Comparison of ENCODE assay signal across 31 cellular contexts in the genomic region with DNA sequence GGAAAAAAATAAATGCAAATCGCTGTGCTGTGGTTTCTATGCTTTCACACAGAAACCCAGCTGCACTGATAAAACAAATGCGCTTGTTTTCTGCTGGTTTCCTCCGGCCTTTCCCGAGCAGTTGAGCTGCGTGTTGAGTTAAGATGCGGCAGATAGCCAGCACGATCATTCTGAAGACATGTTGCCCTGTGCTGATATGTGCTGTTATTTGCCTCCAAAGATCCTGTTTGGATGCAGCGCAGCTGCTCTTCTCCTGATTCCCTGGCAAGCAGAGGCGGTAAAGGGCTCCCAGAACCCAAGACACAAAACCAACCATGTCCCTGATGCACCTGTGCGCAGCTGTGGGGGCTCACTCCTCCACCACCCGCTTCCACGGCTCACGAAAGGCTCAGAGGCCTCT.
DNase-seq lines count a peak whose midpoint lies in the region; ATAC-seq and TF ChIP-seq lines count a peak whose summit lies in the region.
"Had no signal": no experiment of that assay in that cellular context is flagged by ENCODE, and none has a peak within 500 bp of the region (broad histone marks: within the 10 kb centered on the region; RNA-seq: fewer than 3 reads in every experiment).

No MANE protein-coding gene starts in this region.

- BruUV-seq in OCI-LY7 (replicated peaks; lab: Mats Ljungman, UMichigan) = no TSS peak

- DNase-seq in OCI-LY7 (ENCODE audit: low spot score) (peak; percentile 48), dorsolateral prefrontal cortex (peak in 4 of 10 donors; percentile 11 to 62 (median 60)), pons (ENCODE audit: low spot score) (peak; percentile 87)
- DNase-seq in activated CD4-positive, alpha-beta T cell treated with anti-CD3 and anti-CD28 coated beads for 48 hours = no peak
- DNase-seq: activated CD4-positive, alpha-beta T cell treated with anti-CD3 and anti-CD28 coated beads for 36 hours; activated CD8-positive, alpha-beta T cell treated with anti-CD3 and anti-CD28 coated beads, Interleukin-2, amount 10 ng/mL, durations not matched to agents 7 days and 5 days; aorta; CD4-positive, alpha-beta memory T cell; effector memory CD8-positive, alpha-beta T cell; glutamatergic neuron; KBM-7; naive thymus-derived CD8-positive, alpha-beta T cell; NCI-H1105 treated with DMSO at 0.1 percent for 48 hours; NCI-H1930; psoas muscle; sigmoid colon; stimulated activated CD4-positive, alpha-beta T cell treated with anti-CD3 and anti-CD28 coated beads, Interleukin-4, amount 100 ng/mL, for 24 hours; T1000; upper lobe of left lung had no signal

- H3K9ac ChIP-seq in BLaER1 treated with 17β-estradiol and CSF1 and Interleukin-3, amounts not matched to agents 10 nM and 100 nM = no peak overlapping the region
- H3K9ac ChIP-seq: GM23248 had no signal

- H4K20me1 ChIP-seq in BLaER1 treated with 17β-estradiol and CSF1 and Interleukin-3, amounts not matched to agents 10 nM and 100 nM = no peaks in the 10 kb centered on the region
- no peaks in the 10 kb centered on the region for H4K20me1 ChIP-seq in OCI-LY7 (ENCODE audit: insufficient read depth, low read length)

- H3K9me2 ChIP-seq in OCI-LY7 (ENCODE audit: insufficient read depth, low read length) = no peaks in the 10 kb centered on the region

- no peak overlapping the region for H3K4me3 ChIP-seq in BLaER1 treated with 17β-estradiol and CSF1 and Interleukin-3, amounts not matched to agents 10 nM and 100 nM
- no peak overlapping the region for H3K4me3 ChIP-seq in OCI-LY7 (ENCODE audit: low read depth, low read length, poor library complexity, severe bottlenecking)
- peak overlapping the region in 4 of 59 donors; percentile 7 to 13 (median 10) for H3K4me3 ChIP-seq in dorsolateral prefrontal cortex
- H3K4me3 ChIP-seq: cardiac muscle cell, coronary artery, GM23248, MG63, psoas muscle, sigmoid colon, SJSA1, upper lobe of left lung had no signal

- POLR2A ChIA-PET in OCI-LY7 (lab: Charles Lee) = interaction anchor here (0.7 kb wide), 1 partner anchor 17 kb away, joined by 3 read pairs; no protein-coding TSS in a partner anchor

- H3K9me3 ChIP-seq in BLaER1 treated with 17β-estradiol and CSF1 and Interleukin-3, amounts not matched to agents 10 nM and 100 nM (replicated peaks in 1 of 11) = 0 out of 22 replicates have a peak, but pooled peaks cover 0 to 4% (median 0%) of the 10 kb centered on the region in 11 experiments
- H3K9me3 ChIP-seq in OCI-LY7 (ENCODE audit: low read length) = no peaks in the 10 kb centered on the region
- H3K9me3 ChIP-seq: MG63, psoas muscle, sigmoid colon, upper lobe of left lung had no signal

- H3K36me3 ChIP-seq in BLaER1 treated with 17β-estradiol and CSF1 and Interleukin-3, amounts not matched to agents 10 nM and 100 nM = no peaks in the 10 kb centered on the region
- no peaks in the 10 kb centered on the region for H3K36me3 ChIP-seq in OCI-LY7 (ENCODE audit: insufficient read depth, low read length)
- H3K36me3 ChIP-seq: cardiac muscle cell, MG63, SJSA1, upper lobe of left lung had no signal

- no peaks in the 10 kb centered on the region for H3K27me3 ChIP-seq in BLaER1 treated with 17β-estradiol and CSF1 and Interleukin-3, amounts not matched to agents 10 nM and 100 nM
- peaks cover 0 to 2% (median 0%) of the 10 kb centered on the region in 45 donors for H3K27me3 ChIP-seq in dorsolateral prefrontal cortex
- H3K27me3 ChIP-seq: cardiac muscle cell, MG63, sigmoid colon, SJSA1, upper lobe of left lung had no signal

- no peak overlapping the region for H3K27ac ChIP-seq in BLaER1 treated with 17β-estradiol and CSF1 and Interleukin-3, amounts not matched to agents 10 nM and 100 nM
- no peak overlapping the region for H3K27ac ChIP-seq in OCI-LY7 (ENCODE audit: low read depth, low read length, poor library complexity, severe bottlenecking)
- H3K27ac ChIP-seq in dorsolateral prefrontal cortex = peak overlapping the region; percentile 86 to 100 (median 97)
- H3K27ac ChIP-seq: cardiac muscle cell, coronary artery, GM23248, psoas muscle, RWPE1, sigmoid colon, SJSA1, upper lobe of left lung, VCaP had no signal

- CTCF ChIA-PET in OCI-LY7 (lab: Charles Lee; ENCODE audit: unreplicated experiment) = no interaction called here

- peaks cover 0 to 21% (median 14%) of the 10 kb centered on the region in 10 experiments; a peak in 13 of 20 replicates for H3K4me1 ChIP-seq in BLaER1 treated with 17β-estradiol and CSF1 and Interleukin-3, amounts not matched to agents 10 nM and 100 nM
- peaks cover 16% of the 10 kb centered on the region for H3K4me1 ChIP-seq in OCI-LY7 (ENCODE audit: insufficient read depth, low read length, poor library complexity, severe bottlenecking)
- H3K4me1 ChIP-seq: psoas muscle, sigmoid colon, SJSA1 had no signal

- ATAC-seq in GM19035 (IDR thresholded peaks at IDR 0.05; ENCODE audit: unreplicated experiment) (no peak), HG03095 (IDR thresholded peaks at IDR 0.05; ENCODE audit: unreplicated experiment) (no peak), GM18868 (IDR thresholded peaks at IDR 0.05; ENCODE audit: unreplicated experiment) (no peak)
- ATAC-seq: activated CD4-positive, alpha-beta T cell treated with anti-CD3 and anti-CD28 coated beads for 36 hours; activated CD8-positive, alpha-beta T cell treated with anti-CD3 and anti-CD28 coated beads, Interleukin-2, amount 10 ng/mL, durations not matched to agents 7 days and 5 days; activated naive CD4-positive, alpha-beta T cell treated with anti-CD3 and anti-CD28 coated beads, Interleukin-2, amount 50 U/mL, for 72 hours; effector memory CD8-positive, alpha-beta T cell; naive thymus-derived CD8-positive, alpha-beta T cell; psoas muscle had no signal

- peak overlapping the region in 6 of 11 experiments; percentile 16 to 42 (median 41); a peak in 11 of 22 replicates for H3K4me2 ChIP-seq in BLaER1 treated with 17β-estradiol and CSF1 and Interleukin-3, amounts not matched to agents 10 nM and 100 nM
- H3K4me2 ChIP-seq in OCI-LY7 (ENCODE audit: low read length) = peak overlapping the region; percentile 59

- no peaks in the 10 kb centered on the region for H3K79me2 ChIP-seq in OCI-LY7 (ENCODE audit: insufficient read depth, low read depth, low read length)

- TF ChIP-seq CTCF in OCI-LY7 (conservative IDR thresholded peaks at IDR 0.05; ENCODE audit: low read length) (no peak), dorsolateral prefrontal cortex (IDR thresholded peaks at IDR 0.05 in 54 of 56, conservative IDR thresholded peaks at IDR 0.05 in 2 of 56; ENCODE audit: low read depth in 1 of 56, partially characterized antibody in 56 of 56) (peak in 5 of 56 donors; percentile 3 to 26 (median 6))

- intact Hi-C loops in OCI-LY7 (cut with micrococcal nuclease; ENCODE audit: unreplicated experiment) = no loop called here
- intact Hi-C loops in dorsolateral prefrontal cortex (cut with DNase I) = loop anchor here in 1 of 2 donors (2.0 kb wide), 1 partner anchor 31 kb away; no protein-coding TSS in a partner anchor

- peak overlapping the region; percentile 43 for H2AFZ ChIP-seq in OCI-LY7 (ENCODE audit: low read length)
- H2AFZ ChIP-seq: GM23248 had no signal

Comparison
In these comparisons a context has a peak if more than half of its experiments do, and no peak if none do; other contexts are left out.
1. H3K27ac ChIP-seq: peak in dorsolateral prefrontal cortex (59 of 59); none in BLaER1 treated with 17β-estradiol and CSF1 and Interleukin-3, amounts not matched to agents 10 nM and 100 nM (0 of 11) and OCI-LY7 (single experiment).